Comparison of ENCODE assay signal across 31 cellular contexts in the genomic region with DNA sequence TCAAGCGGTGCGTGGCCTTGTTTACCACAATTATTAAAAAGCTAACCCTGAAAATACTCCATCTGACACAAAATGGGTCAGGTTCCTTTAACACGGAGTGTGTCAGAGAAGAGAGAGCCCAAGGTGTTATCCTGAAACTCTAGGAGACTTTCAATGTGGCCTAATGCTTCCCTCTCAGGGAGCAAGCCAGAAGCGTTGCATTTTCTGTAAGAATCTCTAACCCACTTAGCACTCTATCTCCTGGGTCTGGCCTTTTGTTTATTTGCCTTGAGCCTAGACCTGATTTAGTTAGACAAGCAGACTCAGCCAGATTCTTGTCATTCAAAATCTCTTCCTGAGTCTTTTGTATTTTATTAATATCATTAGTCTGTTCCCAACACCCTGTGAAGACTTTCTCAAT.
"Had no signal": no experiment of that assay in that cellular context is flagged by ENCODE, and none has a peak within 500 bp of the region (broad histone marks: within the 10 kb centered on the region; RNA-seq: fewer than 3 reads in every experiment).

No MANE protein-coding gene starts in this region.

- H3K36me3 ChIP-seq: esophagus muscularis mucosa, left ventricle myocardium inferior, ovary, stomach, thyroid gland, upper lobe of left lung, vagina had no signal

- H3K4me3 ChIP-seq: esophagus muscularis mucosa, left ventricle myocardium inferior, lung, mucosa of descending colon, ovary, psoas muscle, smooth muscle cell, stomach, thyroid gland, upper lobe of left lung, vagina had no signal

- DNase-seq: activated CD4-positive, alpha-beta T cell treated with anti-CD3 and anti-CD28 coated beads for 48 hours; activated CD4-positive, alpha-beta T cell treated with anti-CD3 and anti-CD28 coated beads, Interleukin-2, amount 50 U/mL, for 48 hours; activated CD8-positive, alpha-beta memory T cell treated with anti-CD3 and anti-CD28 coated beads for 24 hours; activated gamma-delta T cell treated with Interleukin-2 at 50 U/mL for 16 hours; activated naive CD4-positive, alpha-beta T cell treated with anti-CD3 and anti-CD28 coated beads, Interleukin-2, amount 50 U/mL, for 16 hours; activated T-cell treated with anti-CD3 and anti-CD28 coated beads, Interleukin-2, amount 50 U/mL, for 24 hours; amygdala; caudate nucleus; foreskin keratinocyte; glutamatergic neuron; islet precursor cell; left ventricle myocardium inferior; mucosa of descending colon; ovary; psoas muscle; stimulated activated CD4-positive, alpha-beta T cell treated with anti-CD3 and anti-CD28 coated beads, Interleukin-1b, Interleukin-23, amount 100 ng/mL, for 48 hours; stimulated activated CD4-positive, alpha-beta T cell treated with anti-CD3 and anti-CD28 coated beads, Interleukin-4, amount 100 ng/mL, for 4 hours; stimulated activated CD8-positive, alpha-beta memory T cell treated with anti-CD3 and anti-CD28 coated beads, Interleukin-4, amount 100 ng/mL, for 48 hours; stomach; T-helper 9 cell; thyroid gland; upper lobe of left lung had no signal

- H3K4me3 Mint-ChIP-seq: activated T-cell treated with anti-CD3 and anti-CD28 coated beads, Interleukin-2, amount 50 U/mL, for 24 hours; activated T-helper 17 cell treated with anti-CD3 and anti-CD28 coated beads, Interleukin-2, amount 50 U/mL, for 72 hours; natural killer cell treated with Interleukin-12 subunit alpha and Interleukin-12 subunit beta and Interleukin-15 and Interleukin-18, amount 100 ng/mL, for 72 hours; stimulated activated memory B cell treated with anti-CD40 and anti-IgM and Interleukin-4, amounts not matched to agents 10 μg/mL and 1 μg/mL and 100 μg/mL, for 72 hours; T-helper 1 cell treated with Interleukin-12 subunit alpha and Interleukin-12 subunit beta and Interleukin-4 antibody, amounts not matched to agents 30 μg/mL and 1 μg/mL, for 36 hours had no signal

- H3K27ac ChIP-seq: esophagus muscularis mucosa, foreskin keratinocyte, left ventricle myocardium inferior, ovary, psoas muscle, stomach, thyroid gland, upper lobe of left lung, vagina, VCaP had no signal

- H3K4me1 ChIP-seq: esophagus muscularis mucosa, foreskin keratinocyte, left ventricle myocardium inferior, psoas muscle, stomach, thyroid gland, upper lobe of left lung, vagina had no signal

- H3K27me3 ChIP-seq: esophagus muscularis mucosa, foreskin keratinocyte, ovary, stomach, thyroid gland, upper lobe of left lung, vagina had no signal

- H3K36me3 Mint-ChIP-seq: natural killer cell treated with Interleukin-12 subunit alpha and Interleukin-12 subunit beta and Interleukin-15 and Interleukin-18, amount 100 ng/mL, for 72 hours; stimulated activated memory B cell treated with anti-CD40 and anti-IgM and Interleukin-4, amounts not matched to agents 10 μg/mL and 1 μg/mL and 100 μg/mL, for 72 hours had no signal

- H3K9me3 ChIP-seq: esophagus muscularis mucosa, left ventricle myocardium inferior, mucosa of descending colon, ovary, psoas muscle, stomach, thyroid gland, upper lobe of left lung, vagina had no signal

- H3K9me3 Mint-ChIP-seq: stimulated activated memory B cell treated with anti-CD40 and anti-IgM and Interleukin-4, amounts not matched to agents 10 μg/mL and 1 μg/mL and 100 μg/mL, for 72 hours; T-helper 1 cell treated with Interleukin-12 subunit alpha and Interleukin-12 subunit beta and Interleukin-4 antibody, amounts not matched to agents 30 μg/mL and 1 μg/mL, for 36 hours had no signal

- H3K4me1 Mint-ChIP-seq: activated T-helper 17 cell treated with anti-CD3 and anti-CD28 coated beads, Interleukin-2, amount 50 U/mL, for 72 hours; stimulated activated memory B cell treated with anti-CD40 and anti-IgM and Interleukin-4, amounts not matched to agents 10 μg/mL and 1 μg/mL and 100 μg/mL, for 72 hours had no signal

- H3K27me3 Mint-ChIP-seq: activated T-cell treated with anti-CD3 and anti-CD28 coated beads, Interleukin-2, amount 50 U/mL, for 24 hours; activated T-helper 17 cell treated with anti-CD3 and anti-CD28 coated beads, Interleukin-2, amount 50 U/mL, for 72 hours; natural killer cell treated with Interleukin-12 subunit alpha and Interleukin-12 subunit beta and Interleukin-15 and Interleukin-18, amount 100 ng/mL, for 72 hours; stimulated activated memory B cell treated with anti-CD40 and anti-IgM and Interleukin-4, amounts not matched to agents 10 μg/mL and 1 μg/mL and 100 μg/mL, for 72 hours had no signal

- H3K27ac Mint-ChIP-seq: activated T-cell treated with anti-CD3 and anti-CD28 coated beads, Interleukin-2, amount 50 U/mL, for 24 hours; activated T-helper 17 cell treated with anti-CD3 and anti-CD28 coated beads, Interleukin-2, amount 50 U/mL, for 72 hours; natural killer cell treated with Interleukin-12 subunit alpha and Interleukin-12 subunit beta and Interleukin-15 and Interleukin-18, amount 100 ng/mL, for 72 hours; stimulated activated memory B cell treated with anti-CD40 and anti-IgM and Interleukin-4, amounts not matched to agents 10 μg/mL and 1 μg/mL and 100 μg/mL, for 72 hours; T-helper 1 cell treated with Interleukin-12 subunit alpha and Interleukin-12 subunit beta and Interleukin-4 antibody, amounts not matched to agents 30 μg/mL and 1 μg/mL, for 36 hours had no signal
